9 cellular contexts compared by ENCODE assay signal in genomic region chr2:28613616-28614501, GRCh38.
A peak's percentile ranks its signal among the peaks of the same experiment; 100 is the strongest.
DNase-seq lines count a peak whose midpoint lies in the region; ATAC-seq and TF ChIP-seq lines count a peak whose summit lies in the region.
"Had no signal": no experiment of that assay in that cellular context is flagged by ENCODE, and none has a peak within 500 bp of the region (broad histone marks: within the 10 kb centered on the region; RNA-seq: fewer than 3 reads in every experiment).

No MANE protein-coding gene starts in this region.

- H3K9me3 Mint-ChIP-seq in T-helper 2 cell treated with Interferon-gamma antibody and Interleukin-4, amounts not matched to agents 5 μg/mL and 100 μg/mL, for 36 hours, result no peaks in the 10 kb centered on the region
- peaks cover 2% of the 10 kb centered on the region for H3K9me3 Mint-ChIP-seq in chondrocyte (ENCODE audit: low read depth)
- no peaks in the 10 kb centered on the region for H3K9me3 Mint-ChIP-seq in natural killer cell treated with Interleukin-12 subunit alpha and Interleukin-12 subunit beta and Interleukin-15 and Interleukin-18, amount 100 ng/mL, for 72 hours

- H3K9ac ChIP-seq in skeletal muscle tissue (ENCODE audit: low read depth in 1 of 3, low read length in 3 of 3), result peak overlapping the region; percentile 16 to 51 (median 28)

- H3K4me1 ChIP-seq in skeletal muscle tissue (ENCODE audit: control insufficient read depth in 3 of 3, insufficient read depth in 3 of 3, low read length in 3 of 3) (peaks cover 9 to 33% (median 15%) of the 10 kb centered on the region in 3 donors), adrenal gland (replicated peaks in 1 of 2) (peaks cover 0 to 5% of the 10 kb centered on the region in 2 donors)

- H3K4me3 ChIP-seq in skeletal muscle tissue (ENCODE audit: low read length in 3 of 3), result no peak overlapping the region
- no peak overlapping the region for H3K4me3 ChIP-seq in adrenal gland

- TF ChIP-seq CTCF in chondrocyte (IDR thresholded peaks at IDR 0.05), result no peak
- no peak for TF ChIP-seq CTCF in adrenal gland (IDR thresholded peaks at IDR 0.05)

- H3K27ac ChIP-seq in skeletal muscle tissue (ENCODE audit: low read depth, low read length), result peak overlapping the region; percentile 67
- no peak overlapping the region for H3K27ac ChIP-seq in adrenal gland

- H3K36me3 ChIP-seq in skeletal muscle tissue (ENCODE audit: control insufficient read depth in 3 of 3, insufficient read depth in 3 of 3, low read length in 3 of 3) (no peaks in the 10 kb centered on the region), adrenal gland (replicated peaks in 1 of 2) (no peaks in the 10 kb centered on the region)

- TF ChIP-seq POLR2A in adrenal gland (IDR thresholded peaks at IDR 0.05), result no peak

- H3K4me3 Mint-ChIP-seq in T-helper 2 cell treated with Interferon-gamma antibody and Interleukin-4, amounts not matched to agents 5 μg/mL and 100 μg/mL, for 36 hours, result no peak overlapping the region
- H3K4me3 Mint-ChIP-seq in chondrocyte (ENCODE audit: unreplicated experiment), result no peak overlapping the region
- no peak overlapping the region for H3K4me3 Mint-ChIP-seq in natural killer cell treated with Interleukin-12 subunit alpha and Interleukin-12 subunit beta and Interleukin-15 and Interleukin-18, amount 100 ng/mL, for 72 hours

- peaks cover 16% of the 10 kb centered on the region for H3K36me3 Mint-ChIP-seq in T-helper 2 cell treated with Interferon-gamma antibody and Interleukin-4, amounts not matched to agents 5 μg/mL and 100 μg/mL, for 36 hours (ENCODE audit: low read depth)
- H3K36me3 Mint-ChIP-seq in chondrocyte (ENCODE audit: low read depth), result no peaks in the 10 kb centered on the region
- H3K36me3 Mint-ChIP-seq in natural killer cell treated with Interleukin-12 subunit alpha and Interleukin-12 subunit beta and Interleukin-15 and Interleukin-18, amount 100 ng/mL, for 72 hours, result no peaks in the 10 kb centered on the region

- H3K27me3 ChIP-seq in skeletal muscle tissue (ENCODE audit: control insufficient read depth in 3 of 3, insufficient read depth in 3 of 3, low read length in 3 of 3) (no peaks in the 10 kb centered on the region), adrenal gland (no peaks in the 10 kb centered on the region)

- DNase-seq in HCEC 1CT (peak; percentile 50), chondrocyte (ENCODE audit: low spot score) (peak; percentile 59), adrenal gland (no peak), NCI-H2081 treated with DMSO at 0.1 percent for 48 hours (lab: John Stamatoyannopoulos, UW) (no peak)
- peak; percentile 56 for DNase-seq in T-helper 2 cell treated with Interferon-gamma antibody and Interleukin-4, amounts not matched to agents 5 μg/mL and 100 μg/mL, for 36 hours (ENCODE audit: low spot score)
- DNase-seq in natural killer cell treated with Interleukin-12 subunit alpha and Interleukin-12 subunit beta and Interleukin-15 and Interleukin-18, amount 100 ng/mL, for 72 hours (ENCODE audit: low spot score), result no peak
- DNase-seq: GDM1 had no signal

- H3K9me3 ChIP-seq in skeletal muscle tissue (ENCODE audit: control insufficient read depth in 3 of 3, low read length in 3 of 3) (no peaks in the 10 kb centered on the region), adrenal gland (replicated peaks in 1 of 3) (no peaks in the 10 kb centered on the region)

- H3K27me3 Mint-ChIP-seq in T-helper 2 cell treated with Interferon-gamma antibody and Interleukin-4, amounts not matched to agents 5 μg/mL and 100 μg/mL, for 36 hours (ENCODE audit: low read depth), result no peaks in the 10 kb centered on the region
- no peaks in the 10 kb centered on the region for H3K27me3 Mint-ChIP-seq in chondrocyte (ENCODE audit: low read depth)
- peaks cover 0 to 2% of the 10 kb centered on the region in 2 donors for H3K27me3 Mint-ChIP-seq in natural killer cell treated with Interleukin-12 subunit alpha and Interleukin-12 subunit beta and Interleukin-15 and Interleukin-18, amount 100 ng/mL, for 72 hours

- no peak overlapping the region for H3K27ac Mint-ChIP-seq in T-helper 2 cell treated with Interferon-gamma antibody and Interleukin-4, amounts not matched to agents 5 μg/mL and 100 μg/mL, for 36 hours
- H3K27ac Mint-ChIP-seq in chondrocyte (ENCODE audit: unreplicated experiment), result no peak overlapping the region
- H3K27ac Mint-ChIP-seq in natural killer cell treated with Interleukin-12 subunit alpha and Interleukin-12 subunit beta and Interleukin-15 and Interleukin-18, amount 100 ng/mL, for 72 hours, result no peak overlapping the region

- no peak for ATAC-seq in HG02970 (IDR thresholded peaks at IDR 0.05; ENCODE audit: low FRiP score, unreplicated experiment)
- no peak for ATAC-seq in natural killer cell treated with Interleukin-12 subunit alpha and Interleukin-12 subunit beta and Interleukin-15 and Interleukin-18, amount 100 ng/mL, for 72 hours

- intact Hi-C loops in adrenal gland (cut with DNase I), result no loop called here

- H3K4me1 Mint-ChIP-seq in T-helper 2 cell treated with Interferon-gamma antibody and Interleukin-4, amounts not matched to agents 5 μg/mL and 100 μg/mL, for 36 hours (ENCODE audit: low read depth), result peaks cover 46% of the 10 kb centered on the region
- H3K4me1 Mint-ChIP-seq in chondrocyte (ENCODE audit: low read depth), result peaks cover 32% of the 10 kb centered on the region
- H3K4me1 Mint-ChIP-seq in natural killer cell treated with Interleukin-12 subunit alpha and Interleukin-12 subunit beta and Interleukin-15 and Interleukin-18, amount 100 ng/mL, for 72 hours (ENCODE audit: low read depth in 2 of 2), result peaks cover 13 to 28% of the 10 kb centered on the region in 2 donors

- whole genome bisulfite sequencing in adrenal gland, 4 donors, result 82 to 86% (median 83%) methylated on average over 9 to 11 of the region's 11 CpGs

Comparison
In these comparisons a context has a peak if more than half of its experiments do, and no peak if none do; other contexts are left out.
1. DNase-seq: peak in HCEC 1CT (single experiment), T-helper 2 cell treated with Interferon-gamma antibody and Interleukin-4, amounts not matched to agents 5 μg/mL and 100 μg/mL, for 36 hours (single experiment) and chondrocyte (single experiment); none in adrenal gland (0 of 7), NCI-H2081 treated with DMSO at 0.1 percent for 48 hours (single experiment) and natural killer cell treated with Interleukin-12 subunit alpha and Interleukin-12 subunit beta and Interleukin-15 and Interleukin-18, amount 100 ng/mL, for 72 hours (single experiment).